Comparison of ENCODE assay signal across 1 cellular context in genomic region chr14:99945732-99946651, GRCh38.
TF ChIP-seq lines count a peak whose summit lies in the region.

No MANE protein-coding gene starts in this region.

TF ChIP-seq in H1, 55 proteins besides CTCF, POLR2A, EP300 and RAD21 (continued from another document):
- no peak for TF ChIP-seq CHD7 (IDR thresholded peaks at IDR 0.05; ENCODE audit: insufficient replicate concordance, low read length)
- TF ChIP-seq GTF2F1 (IDR thresholded peaks at IDR 0.05; ENCODE audit: borderline replicate concordance, low read depth, low read length), result no peak
- TF ChIP-seq SIX5 (IDR thresholded peaks at IDR 0.05; ENCODE audit: low read depth, low read length), result no peak
- TF ChIP-seq SP2 (IDR thresholded peaks at IDR 0.05; ENCODE audit: low read length), result no peak
- no peak for TF ChIP-seq SIN3A (conservative IDR thresholded peaks at IDR 0.05 in 1 of 2, IDR thresholded peaks at IDR 0.05 in 1 of 2; ENCODE audit: low read depth in 1 of 2, low read length in 2 of 2)
- TF ChIP-seq NANOG (IDR thresholded peaks at IDR 0.05; ENCODE audit: insufficient read depth, low read depth, low read length, poor library complexity, severe bottlenecking), result no peak
- no peak for TF ChIP-seq TAF7 (optimal IDR thresholded peaks at IDR 0.05; ENCODE audit: borderline replicate concordance, low read depth, low read length)
- TF ChIP-seq SRF (IDR thresholded peaks at IDR 0.05; ENCODE audit: low read depth, low read length), result no peak
- no peak for TF ChIP-seq SIRT6 (IDR thresholded peaks at IDR 0.05; ENCODE audit: low read length)
- no peak for TF ChIP-seq ASH2L (IDR thresholded peaks at IDR 0.05; ENCODE audit: low read length)
- TF ChIP-seq ZNF274 (IDR thresholded peaks at IDR 0.05; ENCODE audit: borderline replicate concordance, extremely low read depth, low read length), result no peak
- no peak for TF ChIP-seq HDAC2 (IDR thresholded peaks at IDR 0.05; ENCODE audit: borderline replicate concordance in 1 of 2, low read depth in 2 of 2, low read length in 2 of 2)
- TF ChIP-seq CREB1 (IDR thresholded peaks at IDR 0.05), result no peak
- no peak for TF ChIP-seq POU5F1 (IDR thresholded peaks at IDR 0.05; ENCODE audit: low read depth, low read length)
- TF ChIP-seq CEBPB (IDR thresholded peaks at IDR 0.05; ENCODE audit: low read depth, low read length), result no peak
TF ChIP-seq in H1: peak in this region for 0.
